Comparison of ENCODE assay signal across 12 cellular contexts in the genomic region with DNA sequence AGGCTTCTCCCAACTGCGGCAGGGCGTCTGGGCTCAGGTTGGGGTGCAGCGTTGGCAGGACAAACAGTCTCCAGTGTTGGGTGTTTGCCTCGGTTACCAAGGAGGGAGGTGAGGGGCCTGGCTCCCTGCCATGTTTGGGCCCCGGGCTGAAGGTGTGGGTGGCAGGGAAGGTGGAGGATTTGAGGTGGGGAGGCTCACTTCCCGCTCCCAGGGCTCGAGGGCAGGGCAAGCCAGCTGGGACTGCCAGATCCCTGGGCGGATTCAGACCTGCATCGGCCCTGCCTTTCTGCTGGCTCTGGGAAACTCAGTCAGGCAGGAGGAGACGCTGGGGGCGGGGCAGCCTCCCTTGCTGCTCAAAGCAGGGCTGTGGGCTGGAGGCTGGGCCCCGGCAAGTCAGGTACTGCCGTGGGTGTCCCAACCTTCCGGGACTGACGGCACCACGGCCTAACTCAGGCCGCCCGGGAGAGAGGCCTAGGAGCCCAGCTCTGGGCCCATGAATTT. TPM values are rescaled to one million over a fixed set of nuclear protein-coding genes. Genes with fewer than 3 reads are reported as not detected.
DNase-seq lines count a peak whose midpoint lies in the region; ATAC-seq, FAIRE-seq and TF ChIP-seq lines count a peak whose summit lies in the region.
"Had no signal": no experiment of that assay in that cellular context is flagged by ENCODE, and none has a peak within 500 bp of the region (broad histone marks: within the 10 kb centered on the region; RNA-seq: fewer than 3 reads in every experiment).

No MANE protein-coding gene starts in this region.

- no peaks in the 10 kb centered on the region for H3K36me3 ChIP-seq in NT2/D1 (ENCODE audit: insufficient read depth, insufficient read length, low read length)
- no peaks in the 10 kb centered on the region for H3K36me3 ChIP-seq in left lung
- H3K36me3 ChIP-seq: ovary had no signal

- H3K9me3 Mint-ChIP-seq in activated T-helper 17 cell treated with anti-CD3 and anti-CD28 coated beads, Interleukin-2, amount 50 U/mL, for 72 hours: no peaks in the 10 kb centered on the region

- H3K4me1 ChIP-seq in A549 (peaks cover 38% of the 10 kb centered on the region), NT2/D1 (ENCODE audit: insufficient read depth, insufficient read length) (peaks cover 45% of the 10 kb centered on the region), left lung (peaks cover 0 to 12% of the 10 kb centered on the region in 2 donors)

- TF ChIP-seq RAD21 in A549 (conservative IDR thresholded peaks at IDR 0.05 in 1 of 2, IDR thresholded peaks at IDR 0.05 in 1 of 2): no peak

- intact Hi-C loops in left lung (cut with DNase I): loop anchor here in 1 of 2 donors (5.0 kb wide), 1 partner anchor 103 kb away; no protein-coding TSS in a partner anchor

- H3K27ac ChIP-seq in A549 (peak overlapping the region; percentile 43 to 55; a peak in 4 of 6 replicates), left lung (peak overlapping the region; percentile 76 to 85)
- H3K27ac ChIP-seq: ovary had no signal

- H3K27me3 Mint-ChIP-seq in activated T-helper 17 cell treated with anti-CD3 and anti-CD28 coated beads, Interleukin-2, amount 50 U/mL, for 72 hours: peaks cover 3% of the 10 kb centered on the region
- H3K27me3 Mint-ChIP-seq: activated naive CD8-positive, alpha-beta T cell had no signal

- no peak for FAIRE-seq in A549 (lab: Jason Lieb, UNC)

- 57% methylated on average over 17 of the region's 18 CpGs for WGBS in A549 (ENCODE audit: missing lambda C conversion rate)

- DNase-seq in A549 (ENCODE audit: low read depth in 1 of 2, low spot score in 1 of 2) (peak in 1 of 2 experiments; percentile 51), NT2/D1 (ENCODE audit: low read depth, low spot score) (no peak), left lung (peak; percentile 87 to 93)
- DNase-seq: ACHN had no signal

- no peaks in the 10 kb centered on the region for H3K36me3 Mint-ChIP-seq in activated T-helper 17 cell treated with anti-CD3 and anti-CD28 coated beads, Interleukin-2, amount 50 U/mL, for 72 hours (ENCODE audit: low read depth)
- H3K36me3 Mint-ChIP-seq: activated naive CD8-positive, alpha-beta T cell had no signal

- no peak for TF ChIP-seq EP300 in A549 (IDR thresholded peaks at IDR 0.05)

- no peaks in the 10 kb centered on the region for H3K4me1 Mint-ChIP-seq in activated T-helper 17 cell treated with anti-CD3 and anti-CD28 coated beads, Interleukin-2, amount 50 U/mL, for 72 hours

- CTCF ChIA-PET in A549 (lab: Yijun Ruan, JAX): interaction anchor here (0.5 to 20.9 kb wide), 7 partner anchors 9 to 1289 kb away, joined by 3 to 678 read pairs (median 4); no protein-coding TSS in a partner anchor

- TF ChIP-seq CTCF in A549 (IDR thresholded peaks at IDR 0.05) (no peak), left lung (IDR thresholded peaks at IDR 0.05) (no peak)

- peak overlapping the region; percentile 52 for H3K9ac ChIP-seq in NT2/D1 (ENCODE audit: insufficient read length, low read depth)

- no peak overlapping the region for H3K4me3 Mint-ChIP-seq in activated T-helper 17 cell treated with anti-CD3 and anti-CD28 coated beads, Interleukin-2, amount 50 U/mL, for 72 hours
- H3K4me3 Mint-ChIP-seq: activated naive CD8-positive, alpha-beta T cell had no signal

- POLR2A ChIA-PET in A549 (lab: Yijun Ruan, JAX): interaction anchor here (0.5 to 0.6 kb wide), 2 partner anchors 76 to 749 kb away, joined by 3 read pairs; no protein-coding TSS in a partner anchor

- no peak for TF ChIP-seq POLR2A in A549 (IDR thresholded peaks at IDR 0.05; ENCODE audit: low read length)

- no peaks in the 10 kb centered on the region for H3K9me3 ChIP-seq in A549
- no peaks in the 10 kb centered on the region for H3K9me3 ChIP-seq in NT2/D1 (ENCODE audit: insufficient read depth, low read length)
- H3K9me3 ChIP-seq in left lung: no peaks in the 10 kb centered on the region
- H3K9me3 ChIP-seq: ovary had no signal

- ATAC-seq in A549 (peak in 1 of 2 experiments; percentile 28; a peak in 3 of 6 replicates), left lung (peak; percentile 73), GM21447 (IDR thresholded peaks at IDR 0.05; ENCODE audit: unreplicated experiment) (no peak), GM18868 (IDR thresholded peaks at IDR 0.05; ENCODE audit: unreplicated experiment) (no peak)
- no peak for ATAC-seq in activated T-helper 17 cell treated with anti-CD3 and anti-CD28 coated beads, Interleukin-2, amount 50 U/mL, for 72 hours (replicated peaks)

- H3K4me3 ChIP-seq in A549: no peak overlapping the region
- no peak overlapping the region for H3K4me3 ChIP-seq in NT2/D1 (ENCODE audit: insufficient read length, low read depth)
- H3K4me3 ChIP-seq in left lung: no peak overlapping the region
- H3K4me3 ChIP-seq: ovary had no signal

- H3K27ac Mint-ChIP-seq in activated T-helper 17 cell treated with anti-CD3 and anti-CD28 coated beads, Interleukin-2, amount 50 U/mL, for 72 hours: no peak overlapping the region
- H3K27ac Mint-ChIP-seq: activated naive CD8-positive, alpha-beta T cell had no signal

- no peak overlapping the region; the same call in 2 of the 3 replicates for H3K4me2 ChIP-seq in A549

- H3K27me3 ChIP-seq in NT2/D1 (ENCODE audit: insufficient read depth, insufficient read length): no peaks in the 10 kb centered on the region
- no peaks in the 10 kb centered on the region for H3K27me3 ChIP-seq in left lung
- H3K27me3 ChIP-seq: ovary had no signal

TF ChIP-seq in A549, 52 proteins besides CTCF, POLR2A, EP300 and RAD21:
- TF ChIP-seq CBX2 (IDR thresholded peaks at IDR 0.05; ENCODE audit: borderline replicate concordance, low read depth): no peak

RNA-seq across cellular contexts. Expression of a gene that starts 31.3 kb away (rescaled TPM):
- polyA plus RNA-seq in A549 (2011; rRNA removed) (0.78 and 1.2 TPM in 2 replicates), A549 (2017; fragmentation: RNase III; extraction: RNeasy Plus Mini Kit Qiagen cat#74134 plus additional on column Dnase treatment) (0.43 to 0.57 TPM (median 0.56 TPM) in 3 replicates)
- polyA plus RNA-seq in A549 (2012; cell fraction: cytosol; rRNA removed): 1.1 and 1.4 TPM in 2 replicates
- 1.2 and 2.0 TPM in 2 replicates for polyA plus RNA-seq in A549 (2012; cell fraction: nucleus; rRNA removed)
- 0.83 and 1.2 TPM in 2 replicates for polyA minus RNA-seq in A549 (2011; rRNA and poly(A)+ RNA removed)
- 10 to 100 TPM; 14.2 to 85.6 TPM for total RNA-seq in left lung
- 1 to 10 TPM in 1 of 2 donors, under 1 TPM in 1; 0.58 to 2.5 TPM for total RNA-seq in activated T-helper 17 cell treated with anti-CD3 and anti-CD28 coated beads, Interleukin-2, amount 50 U/mL, for 72 hours

RNA-seq across cellular contexts. Expression of a gene that starts 33.0 kb away (rescaled TPM):
- 873 and 1,224 TPM in 2 replicates for polyA plus RNA-seq in A549 (2011; rRNA removed)
- 405 and 437 TPM in 2 replicates for polyA plus RNA-seq in A549 (2012; cell fraction: cytosol; rRNA removed)
- 286 and 291 TPM in 2 replicates for polyA plus RNA-seq in A549 (2012; cell fraction: nucleus; rRNA removed)
- polyA plus RNA-seq in A549 (2017; fragmentation: RNase III; extraction: RNeasy Plus Mini Kit Qiagen cat#74134 plus additional on column Dnase treatment): 827 to 920 TPM (median 834 TPM) in 3 replicates
- 275 and 286 TPM in 2 replicates for polyA minus RNA-seq in A549 (2011; rRNA and poly(A)+ RNA removed)
- total RNA-seq in left lung: 100 to 1,000 TPM; 728 to 773 TPM
- 100 to 1,000 TPM; 925 to 935 TPM for total RNA-seq in activated T-helper 17 cell treated with anti-CD3 and anti-CD28 coated beads, Interleukin-2, amount 50 U/mL, for 72 hours

RNA-seq across cellular contexts. Expression of a gene that starts 43.1 kb away (rescaled TPM):
- polyA plus RNA-seq in A549 (2011; rRNA removed) (0.21 and 0.28 TPM in 2 replicates), A549 (2017; fragmentation: RNase III; extraction: RNeasy Plus Mini Kit Qiagen cat#74134 plus additional on column Dnase treatment) (0.44 TPM in 1 of 3 replicates, not detected in the others)
- polyA plus RNA-seq in A549 (2012; cell fraction: cytosol; rRNA removed): 0.13 and 0.28 TPM in 2 replicates
- 0.53 and 0.90 TPM in 2 replicates for polyA plus RNA-seq in A549 (2012; cell fraction: nucleus; rRNA removed)
- polyA minus RNA-seq in A549 (2011; rRNA and poly(A)+ RNA removed): 0.29 and 0.70 TPM in 2 replicates
- total RNA-seq in left lung: 1 to 10 TPM in 1 of 2 donors, under 1 TPM in 1; 0.65 to 1.0 TPM
- not detected for total RNA-seq in activated T-helper 17 cell treated with anti-CD3 and anti-CD28 coated beads, Interleukin-2, amount 50 U/mL, for 72 hours
- total RNA-seq: fibroblast of lung; LHCN-M2; T-helper 1 cell treated with Interleukin-12 subunit alpha and Interleukin-12 subunit beta and Interleukin-4 antibody, amounts not matched to agents 30 ng/mL and 1 ng/mL, for 36 hours had no signal
- polyA plus RNA-seq: ovary had no signal

RNA-seq across cellular contexts. Expression of a gene that starts 56.5 kb away (rescaled TPM):
- polyA plus RNA-seq in A549 (2011; rRNA removed) (not detected in 2 replicates), A549 (2017; fragmentation: RNase III; extraction: RNeasy Plus Mini Kit Qiagen cat#74134 plus additional on column Dnase treatment) (not detected in 3 replicates)
- polyA plus RNA-seq in A549 (2012; cell fraction: cytosol; rRNA removed): not detected in 2 replicates
- polyA plus RNA-seq in A549 (2012; cell fraction: nucleus; rRNA removed): not detected in 2 replicates
- polyA minus RNA-seq in A549 (2011; rRNA and poly(A)+ RNA removed): not detected in 2 replicates
- total RNA-seq in left lung: not detected
- total RNA-seq in activated T-helper 17 cell treated with anti-CD3 and anti-CD28 coated beads, Interleukin-2, amount 50 U/mL, for 72 hours: not detected
- total RNA-seq: fibroblast of lung; LHCN-M2; ovary; T-helper 1 cell treated with Interleukin-12 subunit alpha and Interleukin-12 subunit beta and Interleukin-4 antibody, amounts not matched to agents 30 ng/mL and 1 ng/mL, for 36 hours had no signal
- polyA plus RNA-seq: fibroblast of lung, ovary had no signal

Comparison
In these comparisons a context has a peak if more than half of its experiments do, and no peak if none do; other contexts are left out.
1. RNA of a gene that starts 31.3 kb away (total RNA-seq): 14.2 to 85.6 TPM in left lung; 0.58 to 2.5 TPM in activated T-helper 17 cell treated with anti-CD3 and anti-CD28 coated beads, Interleukin-2, amount 50 U/mL, for 72 hours; every median in the first group is over 4 times any median in the second.